14 cellular contexts compared by ENCODE assay signal in genomic region chr1:162861101-162861500, GRCh38. TPM values are rescaled to one million over a fixed set of nuclear protein-coding genes. Genes with fewer than 3 reads are reported as not detected.
DNase-seq lines count a peak whose midpoint lies in the region; ATAC-seq and TF ChIP-seq lines count a peak whose summit lies in the region.
"Had no signal": no experiment of that assay in that cellular context is flagged by ENCODE, and none has a peak within 500 bp of the region (broad histone marks: within the 10 kb centered on the region; RNA-seq: fewer than 3 reads in every experiment).

Gene CCDC190 (minus strand): TSS chr1:162861175. CDS start chr1:162859646, 1,529 bp downstream.

- no peak within 1 kb of the TSS for H3K9ac ChIP-seq in MM.1S (ENCODE audit: low read length)
- H3K9ac ChIP-seq in skeletal muscle tissue (ENCODE audit: low read depth in 1 of 3, low read length in 3 of 3): no peak within 1 kb of the TSS

- 31% methylated on average over 4 of the region's 4 CpGs for WGBS in esophagus muscularis mucosa

- no peaks in the 10 kb centered on the region for H4K20me1 ChIP-seq in MM.1S (ENCODE audit: insufficient read depth, low read length)

- H2AFZ ChIP-seq in MM.1S (ENCODE audit: low read length): 0 out of 2 replicates have a peak within 1 kb of the TSS, but pooled peaks have one; percentile 13

- DNase-seq in MM.1S (no peak), esophagus muscularis mucosa (ENCODE audit: extremely low spot score) (no peak), left lung (peak in 1 of 2 donors; percentile 63), HK-2 (ENCODE audit: unreplicated experiment) (no peak)
- DNase-seq in activated CD4-positive, alpha-beta T cell treated with anti-CD3 and anti-CD28 coated beads, Interleukin-2, amount 50 U/mL, for 4 hours: no peak
- DNase-seq: activated CD4-positive, alpha-beta memory T cell treated with anti-CD3 and anti-CD28 coated beads, Interleukin-2, amount 10 ng/mL, durations not matched to agents 7 days and 5 days; activated effector memory CD4-positive, alpha-beta T cell treated with anti-CD3 and anti-CD28 coated beads, Interleukin-2, amount 50 U/mL, for 16 hours; KBM-7; NCI-H187 treated with DMSO at 0.1 percent for 48 hours; occipital lobe had no signal

- TF ChIP-seq CTCF in MM.1S (IDR thresholded peaks at IDR 0.05; ENCODE audit: low read length): no peak
- no peak for TF ChIP-seq CTCF in esophagus muscularis mucosa (IDR thresholded peaks at IDR 0.05)
- TF ChIP-seq CTCF in left lung (IDR thresholded peaks at IDR 0.05): no peak

- H3K4me1 ChIP-seq in MM.1S (ENCODE audit: low read length) (peaks cover 24% of the 10 kb centered on the region; the same call in 1 of the 2 replicates), esophagus muscularis mucosa (peaks cover 6 to 17% (median 11%) of the 10 kb centered on the region in 4 donors), left lung (no peaks in the 10 kb centered on the region), skeletal muscle tissue (ENCODE audit: control insufficient read depth in 3 of 3, insufficient read depth in 3 of 3, low read length in 3 of 3) (peaks cover 0 to 16% (median 3%) of the 10 kb centered on the region in 3 donors)

- no peak for TF ChIP-seq POLR2A in esophagus muscularis mucosa (IDR thresholded peaks at IDR 0.05; ENCODE audit: low read depth)

- peak; percentile 97 for ATAC-seq in left lung
- ATAC-seq in HG03571 (IDR thresholded peaks at IDR 0.05; ENCODE audit: unreplicated experiment): no peak
- ATAC-seq in GM18519 (IDR thresholded peaks at IDR 0.05; ENCODE audit: low FRiP score, unreplicated experiment): no peak

- no peak for TF ChIP-seq EP300 in esophagus muscularis mucosa (IDR thresholded peaks at IDR 0.05)

- H3K4me3 ChIP-seq in MM.1S (ENCODE audit: low read length) (no peak within 1 kb of the TSS), esophagus muscularis mucosa (no peak within 1 kb of the TSS), left lung (no peak within 1 kb of the TSS), skeletal muscle tissue (ENCODE audit: low read length in 3 of 3) (no peak within 1 kb of the TSS)

- H3K36me3 ChIP-seq in MM.1S (replicated peaks; ENCODE audit: insufficient read depth, low read length): no peaks in the 10 kb centered on the region
- no peaks in the 10 kb centered on the region for H3K36me3 ChIP-seq in esophagus muscularis mucosa
- H3K36me3 ChIP-seq in left lung: no peaks in the 10 kb centered on the region
- no peaks in the 10 kb centered on the region for H3K36me3 ChIP-seq in skeletal muscle tissue (ENCODE audit: control insufficient read depth in 3 of 3, insufficient read depth in 3 of 3, low read length in 3 of 3)

- no peaks in the 10 kb centered on the region for H3K9me2 ChIP-seq in MM.1S (replicated peaks; ENCODE audit: insufficient read depth, low read length)

- H3K79me2 ChIP-seq in MM.1S (ENCODE audit: low read length): no peaks in the 10 kb centered on the region

- peaks cover 10% of the 10 kb centered on the region; the same call in 1 of the 2 replicates for H3F3A ChIP-seq in MM.1S (ENCODE audit: insufficient read depth, low read length)

- H3K9me3 ChIP-seq in MM.1S (replicated peaks; ENCODE audit: insufficient read depth, low read length): no peaks in the 10 kb centered on the region
- H3K9me3 ChIP-seq in esophagus muscularis mucosa: no peaks in the 10 kb centered on the region
- H3K9me3 ChIP-seq in left lung: no peaks in the 10 kb centered on the region
- H3K9me3 ChIP-seq in skeletal muscle tissue (ENCODE audit: control insufficient read depth in 3 of 3, low read length in 3 of 3): no peaks in the 10 kb centered on the region

- H3K27ac ChIP-seq in MM.1S (ENCODE audit: low read length) (peak within 1 kb of the TSS; percentile 40; the same call in 1 of the 2 replicates), esophagus muscularis mucosa (replicated peaks in 1 of 4) (peak within 1 kb of the TSS in 3 of 4 donors; percentile 3 to 56 (median 53)), left lung (peak within 1 kb of the TSS in 1 of 2 donors; percentile 41), skeletal muscle tissue (ENCODE audit: low read depth, low read length) (peak within 1 kb of the TSS; percentile 13)

- intact Hi-C loops in esophagus muscularis mucosa (cut with DNase I) (loop anchor here (5.0 kb wide), 1 partner anchor 316 kb away; no protein-coding TSS in a partner anchor), left lung (cut with DNase I) (no loop called here)

- H3K4me2 ChIP-seq in MM.1S (ENCODE audit: low read depth, low read length): peak within 1 kb of the TSS; percentile 5; the same call in 1 of the 2 replicates

- H3K27me3 ChIP-seq in MM.1S (replicated peaks; ENCODE audit: insufficient read depth, low read length) (no peaks in the 10 kb centered on the region), esophagus muscularis mucosa (no peaks in the 10 kb centered on the region), left lung (no peaks in the 10 kb centered on the region), skeletal muscle tissue (ENCODE audit: control insufficient read depth in 3 of 3, insufficient read depth in 3 of 3, low read length in 3 of 3) (no peaks in the 10 kb centered on the region)

RNA-seq across cellular contexts. Expression of gene CCDC190, which starts in this region (rescaled TPM):
- total RNA-seq in esophagus muscularis mucosa: under 1 TPM in 1 of 4 donors, not detected in 3; 0.26 TPM
- 1 to 10 TPM; 1.5 to 2.1 TPM for total RNA-seq in left lung
- total RNA-seq in skeletal muscle tissue: 3.1 TPM
- total RNA-seq: activated CD4-positive, alpha-beta memory T cell treated with anti-CD3 and anti-CD28 coated beads, Interleukin-2, amount 10 ng/mL, durations not matched to agents 7 days and 5 days; B cell had no signal
